19 cellular contexts compared by ENCODE assay signal in genomic region chr17:42560246-42560645, GRCh38. TPM values are rescaled to one million over a fixed set of nuclear protein-coding genes. Genes with fewer than 3 reads are reported as not detected.
DNase-seq lines count a peak whose midpoint lies in the region; ATAC-seq and TF ChIP-seq lines count a peak whose summit lies in the region.
"Had no signal": no experiment of that assay in that cellular context is flagged by ENCODE, and none has a peak within 500 bp of the region (broad histone marks: within the 10 kb centered on the region; RNA-seq: fewer than 3 reads in every experiment).

No MANE protein-coding gene starts in this region.

- no peak for ATAC-seq in activated CD8-positive, alpha-beta T cell treated with anti-CD3 and anti-CD28 coated beads for 36 hours
- ATAC-seq in activated CD8-positive, alpha-beta T cell treated with anti-CD3 and anti-CD28 coated beads, Interleukin-2, amount 10 ng/mL, durations not matched to agents 7 days and 5 days, result no peak
- ATAC-seq: esophagus mucosa, T-helper 17 cell had no signal

- no peak for TF ChIP-seq CTCF in activated CD8-positive, alpha-beta T cell treated with anti-CD3 and anti-CD28 coated beads for 36 hours (IDR thresholded peaks at IDR 0.05)
- TF ChIP-seq CTCF in chondrocyte (IDR thresholded peaks at IDR 0.05) (no peak), osteocyte (IDR thresholded peaks at IDR 0.05) (no peak)

- H3K9me3 Mint-ChIP-seq in activated CD8-positive, alpha-beta T cell treated with anti-CD3 and anti-CD28 coated beads for 36 hours, result no peaks in the 10 kb centered on the region
- H3K9me3 Mint-ChIP-seq in activated CD8-positive, alpha-beta T cell treated with anti-CD3 and anti-CD28 coated beads, Interleukin-2, amount 10 ng/mL, durations not matched to agents 7 days and 5 days (ENCODE audit: insufficient read depth), result no peaks in the 10 kb centered on the region
- H3K9me3 Mint-ChIP-seq in IgD-negative memory B cell, result no peaks in the 10 kb centered on the region
- H3K9me3 Mint-ChIP-seq in chondrocyte (ENCODE audit: low read depth), result no peaks in the 10 kb centered on the region
- no peaks in the 10 kb centered on the region for H3K9me3 Mint-ChIP-seq in osteocyte (ENCODE audit: unreplicated experiment)
- H3K9me3 Mint-ChIP-seq: activated B cell treated with CpG ODN at 0.5 μM for 24 hours had no signal

- peak overlapping the region; percentile 51 for H3K4me3 Mint-ChIP-seq in activated CD8-positive, alpha-beta T cell treated with anti-CD3 and anti-CD28 coated beads for 36 hours
- no peak overlapping the region for H3K4me3 Mint-ChIP-seq in activated CD8-positive, alpha-beta T cell treated with anti-CD3 and anti-CD28 coated beads, Interleukin-2, amount 10 ng/mL, durations not matched to agents 7 days and 5 days
- H3K4me3 Mint-ChIP-seq in IgD-negative memory B cell, result peak overlapping the region in 3 of 4 donors; percentile 39 to 87 (median 87)
- H3K4me3 Mint-ChIP-seq in chondrocyte (ENCODE audit: unreplicated experiment), result no peak overlapping the region
- no peak overlapping the region for H3K4me3 Mint-ChIP-seq in osteocyte (ENCODE audit: unreplicated experiment)

- DNase-seq in activated CD8-positive, alpha-beta T cell treated with anti-CD3 and anti-CD28 coated beads for 36 hours, result no peak
- no peak for DNase-seq in activated CD8-positive, alpha-beta T cell treated with anti-CD3 and anti-CD28 coated beads, Interleukin-2, amount 10 ng/mL, durations not matched to agents 7 days and 5 days
- no peak for DNase-seq in chondrocyte (ENCODE audit: low spot score)
- DNase-seq in osteocyte (ENCODE audit: extremely low spot score, unreplicated experiment), result no peak
- DNase-seq in OCI-M1 (lab: John Stamatoyannopoulos, UW), result no peak
- DNase-seq in activated CD4-positive, CD25-positive, alpha-beta regulatory T cell treated with anti-CD3 and anti-CD28 coated beads, Interleukin-2, amount 50 U/mL, for 72 hours, result no peak
- DNase-seq in NCI-H345 treated with DMSO at 0.1 percent for 48 hours (lab: John Stamatoyannopoulos, UW; ENCODE audit: unreplicated experiment), result no peak
- DNase-seq: activated B cell treated with CpG ODN at 0.5 μM for 24 hours; activated naive CD4-positive, alpha-beta T cell treated with anti-CD3 and anti-CD28 coated beads, Interleukin-2, amount 50 U/mL, for 16 hours; dorsolateral prefrontal cortex; GOT3; Karpas-422; NCI-H1417; NCI-H226; stimulated activated CD4-positive, alpha-beta T cell treated with anti-CD3 and anti-CD28 coated beads, Interleukin-15, amount 100 ng/mL, for 24 hours; stimulated activated naive CD4-positive, alpha-beta T cell treated with Interleukin-2 at 50 U/mL for 16 hours; T-helper 17 cell had no signal

- H3K27me3 Mint-ChIP-seq in activated CD8-positive, alpha-beta T cell treated with anti-CD3 and anti-CD28 coated beads for 36 hours, result no peaks in the 10 kb centered on the region
- H3K27me3 Mint-ChIP-seq in activated CD8-positive, alpha-beta T cell treated with anti-CD3 and anti-CD28 coated beads, Interleukin-2, amount 10 ng/mL, durations not matched to agents 7 days and 5 days (ENCODE audit: low read depth), result no peaks in the 10 kb centered on the region
- H3K27me3 Mint-ChIP-seq in IgD-negative memory B cell, result no peaks in the 10 kb centered on the region
- H3K27me3 Mint-ChIP-seq in chondrocyte (ENCODE audit: low read depth), result no peaks in the 10 kb centered on the region
- H3K27me3 Mint-ChIP-seq in osteocyte (ENCODE audit: unreplicated experiment), result no peaks in the 10 kb centered on the region
- H3K27me3 Mint-ChIP-seq: activated B cell treated with CpG ODN at 0.5 μM for 24 hours, T-helper 17 cell had no signal

- H3K27ac Mint-ChIP-seq in activated CD8-positive, alpha-beta T cell treated with anti-CD3 and anti-CD28 coated beads for 36 hours, result no peak overlapping the region
- H3K27ac Mint-ChIP-seq in activated CD8-positive, alpha-beta T cell treated with anti-CD3 and anti-CD28 coated beads, Interleukin-2, amount 10 ng/mL, durations not matched to agents 7 days and 5 days, result no peak overlapping the region
- H3K27ac Mint-ChIP-seq in IgD-negative memory B cell (peak overlapping the region in 2 of 3 donors; percentile 89 to 94), chondrocyte (ENCODE audit: unreplicated experiment) (peak overlapping the region; percentile 63), osteocyte (ENCODE audit: unreplicated experiment) (peak overlapping the region; percentile 11)
- H3K27ac Mint-ChIP-seq: activated B cell treated with CpG ODN at 0.5 μM for 24 hours, T-helper 17 cell had no signal

- intact Hi-C loops in activated CD8-positive, alpha-beta T cell treated with anti-CD3 and anti-CD28 coated beads for 36 hours (cut with micrococcal nuclease), result no loop called here

- H3K4me1 Mint-ChIP-seq in activated CD8-positive, alpha-beta T cell treated with anti-CD3 and anti-CD28 coated beads for 36 hours (ENCODE audit: low read depth), result peaks cover 33% of the 10 kb centered on the region
- peaks cover 47% of the 10 kb centered on the region for H3K4me1 Mint-ChIP-seq in activated CD8-positive, alpha-beta T cell treated with anti-CD3 and anti-CD28 coated beads, Interleukin-2, amount 10 ng/mL, durations not matched to agents 7 days and 5 days (ENCODE audit: low read depth)
- H3K4me1 Mint-ChIP-seq in IgD-negative memory B cell (peaks cover 19 to 22% (median 20%) of the 10 kb centered on the region in 3 donors), chondrocyte (ENCODE audit: low read depth) (peaks cover 48% of the 10 kb centered on the region), osteocyte (ENCODE audit: unreplicated experiment) (peaks cover 39% of the 10 kb centered on the region)

- H3K36me3 Mint-ChIP-seq in activated CD8-positive, alpha-beta T cell treated with anti-CD3 and anti-CD28 coated beads for 36 hours (ENCODE audit: low read depth), result peaks cover 19% of the 10 kb centered on the region
- H3K36me3 Mint-ChIP-seq in activated CD8-positive, alpha-beta T cell treated with anti-CD3 and anti-CD28 coated beads, Interleukin-2, amount 10 ng/mL, durations not matched to agents 7 days and 5 days (ENCODE audit: low read depth), result peaks cover 24% of the 10 kb centered on the region
- H3K36me3 Mint-ChIP-seq in IgD-negative memory B cell, result no peaks in the 10 kb centered on the region
- no peaks in the 10 kb centered on the region for H3K36me3 Mint-ChIP-seq in chondrocyte (ENCODE audit: low read depth)
- no peaks in the 10 kb centered on the region for H3K36me3 Mint-ChIP-seq in osteocyte (ENCODE audit: unreplicated experiment)

- POLR2A ChIA-PET in activated CD8-positive, alpha-beta T cell treated with anti-CD3 and anti-CD28 coated beads for 36 hours (lab: Charles Lee), result no interaction called here
- POLR2A ChIA-PET in activated CD8-positive, alpha-beta T cell treated with anti-CD3 and anti-CD28 coated beads, Interleukin-2, amount 10 ng/mL, durations not matched to agents 7 days and 5 days (lab: Charles Lee), result interaction anchor here (1.0 kb wide), 1 partner anchor 16 kb away, joined by 4 read pairs; no protein-coding TSS in a partner anchor

- CTCF ChIA-PET in activated CD8-positive, alpha-beta T cell treated with anti-CD3 and anti-CD28 coated beads for 36 hours (lab: Charles Lee), result interaction anchor here (1.4 kb wide), 1 partner anchor 12 kb away, joined by 3 read pairs; no protein-coding TSS in a partner anchor
- CTCF ChIA-PET in activated CD8-positive, alpha-beta T cell treated with anti-CD3 and anti-CD28 coated beads, Interleukin-2, amount 10 ng/mL, durations not matched to agents 7 days and 5 days (lab: Charles Lee), result interaction anchor here (1.2 kb wide), 1 partner anchor 12 kb away, joined by 6 read pairs; no protein-coding TSS in a partner anchor

RNA-seq across cellular contexts. Expression of gene COASY, which starts 1.7 kb away (rescaled TPM):
- total RNA-seq in activated CD8-positive, alpha-beta T cell treated with anti-CD3 and anti-CD28 coated beads for 36 hours, result 10 to 100 TPM; 59.5 to 60.9 TPM
- total RNA-seq in activated CD8-positive, alpha-beta T cell treated with anti-CD3 and anti-CD28 coated beads, Interleukin-2, amount 10 ng/mL, durations not matched to agents 7 days and 5 days, result 10 to 100 TPM; 54.8 to 62.1 TPM
- polyA plus RNA-seq in IgD-negative memory B cell, result 64.9 TPM
- total RNA-seq in chondrocyte (31.2 to 57.3 TPM (median 37.1 TPM) in 3 replicates), osteocyte (51.7 and 62.7 TPM in 2 replicates)

RNA-seq across cellular contexts. Expression of gene MLX, which starts 6.7 kb away (rescaled TPM):
- 10 to 100 TPM; 42.7 to 45.9 TPM for total RNA-seq in activated CD8-positive, alpha-beta T cell treated with anti-CD3 and anti-CD28 coated beads for 36 hours
- 10 to 100 TPM; 65.8 to 65.9 TPM for total RNA-seq in activated CD8-positive, alpha-beta T cell treated with anti-CD3 and anti-CD28 coated beads, Interleukin-2, amount 10 ng/mL, durations not matched to agents 7 days and 5 days
- 44.8 TPM for polyA plus RNA-seq in IgD-negative memory B cell
- total RNA-seq in chondrocyte (30.1 to 37.0 TPM (median 30.3 TPM) in 3 replicates), osteocyte (34.6 and 35.8 TPM in 2 replicates)

RNA-seq across cellular contexts. Expression of gene HSD17B1, which starts 7.5 kb away (rescaled TPM):
- total RNA-seq in activated CD8-positive, alpha-beta T cell treated with anti-CD3 and anti-CD28 coated beads for 36 hours, result under 1 TPM; 0.43 to 0.49 TPM
- total RNA-seq in activated CD8-positive, alpha-beta T cell treated with anti-CD3 and anti-CD28 coated beads, Interleukin-2, amount 10 ng/mL, durations not matched to agents 7 days and 5 days, result under 1 TPM; 0.53 to 0.60 TPM
- polyA plus RNA-seq in IgD-negative memory B cell, result 0.39 TPM
- total RNA-seq in chondrocyte, result 1.4 to 2.6 TPM (median 1.4 TPM) in 3 replicates
- total RNA-seq in osteocyte, result 1.2 and 1.4 TPM in 2 replicates

RNA-seq across cellular contexts. Expression of gene PSMC3IP, which starts 17.3 kb away (rescaled TPM):
- 10 to 100 TPM; 18.1 to 21.4 TPM for total RNA-seq in activated CD8-positive, alpha-beta T cell treated with anti-CD3 and anti-CD28 coated beads for 36 hours
- total RNA-seq in activated CD8-positive, alpha-beta T cell treated with anti-CD3 and anti-CD28 coated beads, Interleukin-2, amount 10 ng/mL, durations not matched to agents 7 days and 5 days, result 10 to 100 TPM; 19.2 to 21.8 TPM
- polyA plus RNA-seq in IgD-negative memory B cell, result 2.9 TPM
- total RNA-seq in chondrocyte (4.9 to 13.0 TPM (median 6.1 TPM) in 3 replicates), osteocyte (5.5 and 5.6 TPM in 2 replicates)

RNA-seq across cellular contexts. Expression of gene NAGLU, which starts 24.2 kb away (rescaled TPM):
- total RNA-seq in activated CD8-positive, alpha-beta T cell treated with anti-CD3 and anti-CD28 coated beads for 36 hours, result 10 to 100 TPM; 10.8 to 11.4 TPM
- 10 to 100 TPM; 19.3 to 20.5 TPM for total RNA-seq in activated CD8-positive, alpha-beta T cell treated with anti-CD3 and anti-CD28 coated beads, Interleukin-2, amount 10 ng/mL, durations not matched to agents 7 days and 5 days
- 14.4 TPM for polyA plus RNA-seq in IgD-negative memory B cell
- total RNA-seq in chondrocyte (64.5 to 68.7 TPM (median 66.4 TPM) in 3 replicates), osteocyte (86.5 and 96.6 TPM in 2 replicates)

Comparison
In these comparisons a context has a peak if more than half of its experiments do, and no peak if none do; other contexts are left out.
1. H3K4me3 Mint-ChIP-seq: peak in activated CD8-positive, alpha-beta T cell treated with anti-CD3 and anti-CD28 coated beads for 36 hours (single experiment) and IgD-negative memory B cell (3 of 4); none in activated CD8-positive, alpha-beta T cell treated with anti-CD3 and anti-CD28 coated beads, Interleukin-2, amount 10 ng/mL, durations not matched to agents 7 days and 5 days (single experiment), chondrocyte (single experiment) and osteocyte (single experiment).
2. H3K27ac Mint-ChIP-seq: peak in IgD-negative memory B cell (2 of 3), chondrocyte (single experiment) and osteocyte (single experiment); none in activated CD8-positive, alpha-beta T cell treated with anti-CD3 and anti-CD28 coated beads for 36 hours (single experiment) and activated CD8-positive, alpha-beta T cell treated with anti-CD3 and anti-CD28 coated beads, Interleukin-2, amount 10 ng/mL, durations not matched to agents 7 days and 5 days (single experiment).